In the genomic region with DNA sequence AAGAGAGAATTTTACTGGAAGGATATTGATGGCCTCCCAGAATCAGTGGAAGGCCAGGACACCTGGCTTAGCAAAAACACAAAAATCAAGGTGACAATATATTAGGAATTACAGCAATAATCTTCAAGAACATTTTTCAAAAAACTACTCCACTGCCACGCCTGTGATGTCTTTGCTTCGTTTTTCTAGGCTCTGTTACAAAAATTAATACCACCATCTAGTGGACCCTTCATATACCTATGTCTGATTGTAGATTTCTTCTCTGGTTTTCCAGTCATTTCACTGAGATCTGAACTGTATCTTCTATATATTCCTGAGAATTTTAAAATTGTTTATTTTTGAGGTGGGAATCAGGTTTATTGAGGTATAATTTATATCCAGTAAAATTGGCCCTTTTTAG, we compare ENCODE assay signal across 8 cellular contexts. TPM values are rescaled to one million over a fixed set of nuclear protein-coding genes. Genes with fewer than 3 reads are reported as not detected.
A peak's percentile ranks its signal among the peaks of the same experiment; 100 is the strongest.
DNase-seq lines count a peak whose midpoint lies in the region; ATAC-seq lines count a peak whose summit lies in the region.

No MANE protein-coding gene starts in this region.

- ATAC-seq in GM18499 (IDR thresholded peaks at IDR 0.05; ENCODE audit: insufficient read depth, unreplicated experiment) = peak; percentile 45
- ATAC-seq in HG03066 (IDR thresholded peaks at IDR 0.05; ENCODE audit: low read depth, unreplicated experiment) = peak; percentile 56
- peak; percentile 46 for ATAC-seq in naive thymus-derived CD4-positive, alpha-beta T cell
- ATAC-seq in GM21423 (IDR thresholded peaks at IDR 0.05; ENCODE audit: unreplicated experiment) = no peak

- in situ Hi-C loops in G401 (cut with HindIII; ENCODE audit: low sequenced_read_pairs) = no loop called here

- no peaks in the 10 kb centered on the region for H3K36me3 ChIP-seq in naive thymus-derived CD4-positive, alpha-beta T cell (ENCODE audit: control insufficient read depth in 2 of 3, insufficient read depth in 3 of 3, low read length in 3 of 3)

- intact Hi-C loops in naive thymus-derived CD4-positive, alpha-beta T cell (cut with micrococcal nuclease) = loop anchor here (1.0 to 10.0 kb wide), 7 partner anchors 54 to 1526 kb away; partner anchors contain the start of genes C3orf33 (in 1 of the 2) and SSR3 (in 1 of the 2)

- CTCF ChIA-PET in naive thymus-derived CD4-positive, alpha-beta T cell (lab: Charles Lee) = interaction anchor here (1.2 kb wide), 1 partner anchor 54 kb away, joined by 3 read pairs; no protein-coding TSS in a partner anchor

- DNase-seq in SW480 (ENCODE audit: low spot score) (peak; percentile 18), GM19240 (ENCODE audit: insufficient read length, low spot score) (no peak), middle frontal gyrus (ENCODE audit: extremely low spot score, low spot score) (no peak), G401 (ENCODE audit: low spot score) (no peak)
- peak in 2 of 9 donors; percentile 18 for DNase-seq in naive thymus-derived CD4-positive, alpha-beta T cell

- no peak overlapping the region for H3K27ac ChIP-seq in naive thymus-derived CD4-positive, alpha-beta T cell (ENCODE audit: low read depth, low read length)

- peaks cover 3% of the 10 kb centered on the region in 2 donors for H3K4me1 ChIP-seq in naive thymus-derived CD4-positive, alpha-beta T cell (ENCODE audit: control insufficient read depth in 2 of 2, insufficient read depth in 2 of 2, low read length in 2 of 2)

- peaks cover 0 to 2% (median under 1%) of the 10 kb centered on the region in 11 donors for H3K9me3 Mint-ChIP-seq in naive thymus-derived CD4-positive, alpha-beta T cell

- no peaks in the 10 kb centered on the region for H3K9me3 ChIP-seq in naive thymus-derived CD4-positive, alpha-beta T cell (ENCODE audit: control insufficient read depth in 2 of 3, low read length in 3 of 3)

- POLR2A ChIA-PET in naive thymus-derived CD4-positive, alpha-beta T cell (lab: Charles Lee) = no interaction called here

- peaks cover 0 to 3% (median 0%) of the 10 kb centered on the region in 5 donors for H3K27me3 Mint-ChIP-seq in naive thymus-derived CD4-positive, alpha-beta T cell

- H3K4me3 Mint-ChIP-seq in naive thymus-derived CD4-positive, alpha-beta T cell = no peak overlapping the region

- no peak overlapping the region for H3K27ac Mint-ChIP-seq in naive thymus-derived CD4-positive, alpha-beta T cell

- H3K36me3 Mint-ChIP-seq in naive thymus-derived CD4-positive, alpha-beta T cell = peaks cover 0 to 8% (median 0%) of the 10 kb centered on the region in 5 donors

- H3K4me1 Mint-ChIP-seq in naive thymus-derived CD4-positive, alpha-beta T cell = peaks cover 2 to 36% (median 15%) of the 10 kb centered on the region in 7 donors

- no peaks in the 10 kb centered on the region for H3K27me3 ChIP-seq in naive thymus-derived CD4-positive, alpha-beta T cell (ENCODE audit: control insufficient read depth in 2 of 2, insufficient read depth in 2 of 2, low read length in 2 of 2)

- no peak overlapping the region for H3K4me3 ChIP-seq in naive thymus-derived CD4-positive, alpha-beta T cell (ENCODE audit: low read length)

RNA-seq across cellular contexts. Expression of gene SLC33A1, which starts 5.6 kb away (rescaled TPM):
- total RNA-seq in naive thymus-derived CD4-positive, alpha-beta T cell = 10 to 100 TPM; 19.8 to 40.8 (median 31.9) TPM
- polyA plus RNA-seq in naive thymus-derived CD4-positive, alpha-beta T cell = 10 to 100 TPM in 1 of 2 donors, 1 to 10 TPM in 1; 9.4 to 14.5 TPM
- 19.7 TPM in 2 replicates for total RNA-seq in G401 (2014; rRNA removed; shearing (Covaris generic))

RNA-seq across cellular contexts. Expression of gene GMPS, which starts 10.6 kb away (rescaled TPM):
- total RNA-seq in naive thymus-derived CD4-positive, alpha-beta T cell = 10 to 100 TPM; 36.3 to 85.1 (median 45.4) TPM
- 10 to 100 TPM; 57.9 to 73.1 TPM for polyA plus RNA-seq in naive thymus-derived CD4-positive, alpha-beta T cell
- total RNA-seq in G401 (2014; rRNA removed; shearing (Covaris generic)) = 23.4 and 35.9 TPM in 2 replicates

RNA-seq across cellular contexts. Expression of gene C3orf33, which starts 53.8 kb away (rescaled TPM):
- total RNA-seq in naive thymus-derived CD4-positive, alpha-beta T cell = 1 to 10 TPM; 1.1 to 4.6 (median 2.7) TPM
- 1 to 10 TPM; 3.9 to 4.3 TPM for polyA plus RNA-seq in naive thymus-derived CD4-positive, alpha-beta T cell
- 1.6 and 1.8 TPM in 2 replicates for total RNA-seq in G401 (2014; rRNA removed; shearing (Covaris generic))
